Comparison of ENCODE assay signal across 24 cellular contexts in genomic region chr2:26740346-26740745, GRCh38. TPM values are rescaled to one million over a fixed set of nuclear protein-coding genes. Genes with fewer than 3 reads are reported as not detected.
"Had no signal": no experiment of that assay in that cellular context is flagged by ENCODE, and none has a peak within 500 bp of the region (broad histone marks: within the 10 kb centered on the region; RNA-seq: fewer than 3 reads in every experiment).

No MANE protein-coding gene starts in this region.

- H2AFZ ChIP-seq: hepatocyte had no signal

- H3K27me3 ChIP-seq: hepatocyte, ovary, suprapubic skin, tibial nerve had no signal

- H3K4me3 ChIP-seq: hepatocyte, lung, ovary, psoas muscle, skin epidermis, stomach, suprapubic skin, tibial nerve had no signal

- H3K36me3 ChIP-seq: neutrophil, ovary, stomach, suprapubic skin, tibial nerve had no signal

- DNase-seq: activated B cell treated with CpG ODN at 0.5 μM for 24 hours; activated CD4-positive, alpha-beta T cell treated with anti-CD3 and anti-CD28 coated beads for 4 hours; activated CD4-positive, alpha-beta T cell treated with anti-CD3 and anti-CD28 coated beads, Interleukin-2, amount 50 U/mL, for 48 hours; activated naive CD4-positive, alpha-beta T cell treated with Interleukin-2 at 50 U/mL for 16 hours; central memory CD4-positive, alpha-beta T cell; effector memory CD4-positive, alpha-beta T cell; foreskin melanocyte; ovary; psoas muscle; right cardiac atrium; stomach; T1000 had no signal

- H3K4me2 ChIP-seq: hepatocyte had no signal

- ATAC-seq: left lobe of liver, right cardiac atrium had no signal

- H3K4me1 ChIP-seq: psoas muscle, suprapubic skin had no signal

- H3K9me3 ChIP-seq: neutrophil, ovary, psoas muscle, stomach, suprapubic skin, tibial nerve had no signal

- H3K27ac ChIP-seq: hepatocyte, neutrophil, ovary, psoas muscle, skin epidermis, stomach, suprapubic skin, tibial nerve had no signal

- H3K79me2 ChIP-seq: hepatocyte had no signal

RNA-seq across cellular contexts. Expression of gene CENPA, which starts 45.5 kb away (rescaled TPM):
- total RNA-seq: psoas muscle had no signal

RNA-seq across cellular contexts. Expression of gene KCNK3, which starts 47.8 kb away (rescaled TPM):
- total RNA-seq: activated B cell treated with CpG ODN at 0.5 μM for 24 hours; activated CD8-positive, alpha-beta memory T cell treated with anti-CD3 and anti-CD28 coated beads for 36 hours; activated naive CD8-positive, alpha-beta T cell treated with anti-CD3 and anti-CD28 coated beads for 36 hours; dermis microvascular lymphatic vessel endothelial cell; naive thymus-derived CD8-positive, alpha-beta T cell had no signal
- polyA plus RNA-seq: immature natural killer cell; naive thymus-derived CD8-positive, alpha-beta T cell had no signal
